ENCODE assay signal across 19 cellular contexts in genomic region chr10:20995123-20995978, GRCh38.
DNase-seq lines count a peak whose midpoint lies in the region; ATAC-seq and TF ChIP-seq lines count a peak whose summit lies in the region.
"Had no signal": no experiment of that assay in that cellular context is flagged by ENCODE, and none has a peak within 500 bp of the region (broad histone marks: within the 10 kb centered on the region; RNA-seq: fewer than 3 reads in every experiment).

No MANE protein-coding gene starts in this region.

- DNase-seq in NCI-H146 (lab: John Stamatoyannopoulos, UW) (peak; percentile 80), astrocyte of the hippocampus (ENCODE audit: low read depth, low spot score) (peak; percentile 56), cardiac muscle cell (ENCODE audit: low read depth in 1 of 2, low spot score in 1 of 2) (peak in 1 of 2 donors; percentile 42), T-cell (no peak), DMS153 treated with DMSO at 0.1 percent for 48 hours (lab: John Stamatoyannopoulos, UW; ENCODE audit: unreplicated experiment) (no peak)
- no peak for DNase-seq in activated T-helper 2 cell treated with anti-CD3 and anti-CD28 coated beads, Interferon-gamma antibody, Interleukin-2, Interleukin-4, amounts not matched to agents 10 μg/mL and 5 μg/mL and 100 μg/mL, durations not matched to agents 14 hours and 24 hours and 36 hours (ENCODE audit: low spot score)
- no peak for DNase-seq in activated CD4-positive, alpha-beta T cell treated with anti-CD3 and anti-CD28 coated beads for 36 hours
- DNase-seq: activated CD4-positive, alpha-beta T cell treated with anti-CD3 and anti-CD28 coated beads for 48 hours; Caco-2; central memory CD4-positive, alpha-beta T cell; GDM1; glutamatergic neuron; NCI-H2081 treated with DMSO at 0.1 percent for 48 hours; NK-92 treated with Interleukin-12 subunit alpha and Interleukin-12 subunit beta, amount 100 ng/mL, for 24 hours; T-helper 9 cell had no signal

- peak overlapping the region; percentile 77 for H2AFZ ChIP-seq in neuron (ENCODE audit: low read depth, low read length)

- H3K27me3 ChIP-seq in cardiac muscle cell (no peaks in the 10 kb centered on the region), neuron (ENCODE audit: insufficient read depth, low read length) (no peaks in the 10 kb centered on the region)
- H3K27me3 ChIP-seq: vagina had no signal

- no peaks in the 10 kb centered on the region for H3K36me3 Mint-ChIP-seq in activated T-helper 2 cell treated with anti-CD3 and anti-CD28 coated beads, Interferon-gamma antibody, Interleukin-2, Interleukin-4, amounts not matched to agents 10 μg/mL and 5 μg/mL and 100 μg/mL, durations not matched to agents 14 hours and 24 hours and 36 hours (ENCODE audit: low read depth)
- no peaks in the 10 kb centered on the region for H3K36me3 Mint-ChIP-seq in activated CD4-positive, alpha-beta T cell treated with anti-CD3 and anti-CD28 coated beads for 36 hours (ENCODE audit: low read depth)
- H3K36me3 Mint-ChIP-seq in T-cell = no peaks in the 10 kb centered on the region
- H3K36me3 Mint-ChIP-seq: activated naive CD4-positive, alpha-beta T cell treated with anti-CD3 and anti-CD28 coated beads, Interleukin-2, amount 50 U/mL, for 72 hours had no signal

- H3K9me3 ChIP-seq in cardiac muscle cell (ENCODE audit: low read depth) = no peaks in the 10 kb centered on the region
- no peaks in the 10 kb centered on the region for H3K9me3 ChIP-seq in neuron (ENCODE audit: low read length)
- H3K9me3 ChIP-seq: Caco-2, vagina had no signal

- no peak for ATAC-seq in activated CD4-positive, alpha-beta T cell treated with anti-CD3 and anti-CD28 coated beads for 36 hours
- no peak for ATAC-seq in T-cell (replicated peaks in 1 of 4)
- ATAC-seq: activated naive CD4-positive, alpha-beta T cell treated with anti-CD3 and anti-CD28 coated beads, Interleukin-2, amount 50 U/mL, for 72 hours had no signal

- CTCF ChIA-PET in activated CD4-positive, alpha-beta T cell treated with anti-CD3 and anti-CD28 coated beads for 36 hours (lab: Charles Lee) = no interaction called here
- CTCF ChIA-PET in T-cell (lab: Charles Lee) = no interaction called here

- H3K27ac ChIP-seq in cardiac muscle cell = peak overlapping the region; percentile 55
- H3K27ac ChIP-seq: vagina had no signal

- TF ChIP-seq CTCF in cardiac muscle cell (IDR thresholded peaks at IDR 0.05; ENCODE audit: low read depth, low read length) = no peak

- H3K9me3 Mint-ChIP-seq in activated T-helper 2 cell treated with anti-CD3 and anti-CD28 coated beads, Interferon-gamma antibody, Interleukin-2, Interleukin-4, amounts not matched to agents 10 μg/mL and 5 μg/mL and 100 μg/mL, durations not matched to agents 14 hours and 24 hours and 36 hours = no peaks in the 10 kb centered on the region
- H3K9me3 Mint-ChIP-seq in activated CD4-positive, alpha-beta T cell treated with anti-CD3 and anti-CD28 coated beads for 36 hours (ENCODE audit: low read depth) = no peaks in the 10 kb centered on the region
- H3K9me3 Mint-ChIP-seq in T-cell = peaks cover 0 to 4% (median 0%) of the 10 kb centered on the region in 3 donors

- H3K27me3 Mint-ChIP-seq in activated T-helper 2 cell treated with anti-CD3 and anti-CD28 coated beads, Interferon-gamma antibody, Interleukin-2, Interleukin-4, amounts not matched to agents 10 μg/mL and 5 μg/mL and 100 μg/mL, durations not matched to agents 14 hours and 24 hours and 36 hours (ENCODE audit: low read depth) = no peaks in the 10 kb centered on the region
- H3K27me3 Mint-ChIP-seq in activated CD4-positive, alpha-beta T cell treated with anti-CD3 and anti-CD28 coated beads for 36 hours = peaks cover 3% of the 10 kb centered on the region
- H3K27me3 Mint-ChIP-seq in T-cell = peaks cover 0 to 1% of the 10 kb centered on the region in 2 donors

- H3K4me3 ChIP-seq in cardiac muscle cell (no peak overlapping the region), neuron (ENCODE audit: low read length) (peak overlapping the region; percentile 66)
- H3K4me3 ChIP-seq: vagina had no signal

- H3K4me1 Mint-ChIP-seq in activated T-helper 2 cell treated with anti-CD3 and anti-CD28 coated beads, Interferon-gamma antibody, Interleukin-2, Interleukin-4, amounts not matched to agents 10 μg/mL and 5 μg/mL and 100 μg/mL, durations not matched to agents 14 hours and 24 hours and 36 hours (ENCODE audit: low read depth) = no peaks in the 10 kb centered on the region
- H3K4me1 Mint-ChIP-seq in activated CD4-positive, alpha-beta T cell treated with anti-CD3 and anti-CD28 coated beads for 36 hours = no peaks in the 10 kb centered on the region
- H3K4me1 Mint-ChIP-seq in T-cell = no peaks in the 10 kb centered on the region

- no peak overlapping the region for H3K27ac Mint-ChIP-seq in activated T-helper 2 cell treated with anti-CD3 and anti-CD28 coated beads, Interferon-gamma antibody, Interleukin-2, Interleukin-4, amounts not matched to agents 10 μg/mL and 5 μg/mL and 100 μg/mL, durations not matched to agents 14 hours and 24 hours and 36 hours
- H3K27ac Mint-ChIP-seq in activated CD4-positive, alpha-beta T cell treated with anti-CD3 and anti-CD28 coated beads for 36 hours = no peak overlapping the region
- H3K27ac Mint-ChIP-seq in T-cell = no peak overlapping the region
- H3K27ac Mint-ChIP-seq: stimulated activated naive CD8-positive, alpha-beta T cell treated with anti-CD3 and anti-CD28 coated beads, Interleukin-15, Interleukin-2, amounts not matched to agents 100 ng/mL and 50 ng/mL, for 24 hours had no signal

- no peak overlapping the region for H3K4me3 Mint-ChIP-seq in activated T-helper 2 cell treated with anti-CD3 and anti-CD28 coated beads, Interferon-gamma antibody, Interleukin-2, Interleukin-4, amounts not matched to agents 10 μg/mL and 5 μg/mL and 100 μg/mL, durations not matched to agents 14 hours and 24 hours and 36 hours (ENCODE audit: low read depth)
- H3K4me3 Mint-ChIP-seq in activated CD4-positive, alpha-beta T cell treated with anti-CD3 and anti-CD28 coated beads for 36 hours = no peak overlapping the region
- H3K4me3 Mint-ChIP-seq in T-cell = no peak overlapping the region
- H3K4me3 Mint-ChIP-seq: stimulated activated naive CD8-positive, alpha-beta T cell treated with anti-CD3 and anti-CD28 coated beads, Interleukin-15, Interleukin-2, amounts not matched to agents 100 ng/mL and 50 ng/mL, for 24 hours had no signal

- POLR2A ChIA-PET in activated CD4-positive, alpha-beta T cell treated with anti-CD3 and anti-CD28 coated beads for 36 hours (lab: Charles Lee) = no interaction called here
- POLR2A ChIA-PET in T-cell (lab: Charles Lee) = no interaction called here

- intact Hi-C loops in activated T-helper 2 cell treated with anti-CD3 and anti-CD28 coated beads, Interferon-gamma antibody, Interleukin-2, Interleukin-4, amounts not matched to agents 10 μg/mL and 5 μg/mL and 100 μg/mL, durations not matched to agents 14 hours and 24 hours and 36 hours (cut with micrococcal nuclease) = no loop called here
- intact Hi-C loops in activated CD4-positive, alpha-beta T cell treated with anti-CD3 and anti-CD28 coated beads for 36 hours (cut with DNase I, micrococcal nuclease) = no loop called here

- peaks cover 18% of the 10 kb centered on the region for H3K4me1 ChIP-seq in cardiac muscle cell (ENCODE audit: low read depth)
- H3K4me1 ChIP-seq in neuron (ENCODE audit: insufficient read depth, low read length) = peaks cover 30% of the 10 kb centered on the region
- H3K4me1 ChIP-seq: Caco-2, vagina had no signal

- H3K36me3 ChIP-seq in cardiac muscle cell (no peaks in the 10 kb centered on the region), neuron (ENCODE audit: insufficient read depth, low read length) (no peaks in the 10 kb centered on the region)
- H3K36me3 ChIP-seq: vagina had no signal

Comparison
In these comparisons a context has a peak if more than half of its experiments do, and no peak if none do; other contexts are left out.
1. DNase-seq: peak in NCI-H146 (single experiment) and astrocyte of the hippocampus (single experiment); none in activated T-helper 2 cell treated with anti-CD3 and anti-CD28 coated beads, Interferon-gamma antibody, Interleukin-2, Interleukin-4, amounts not matched to agents 10 μg/mL and 5 μg/mL and 100 μg/mL, durations not matched to agents 14 hours and 24 hours and 36 hours (single experiment), activated CD4-positive, alpha-beta T cell treated with anti-CD3 and anti-CD28 coated beads for 36 hours (single experiment), T-cell (0 of 34) and DMS153 treated with DMSO at 0.1 percent for 48 hours (single experiment).